7 cellular contexts compared by ENCODE assay signal in the genomic region with DNA sequence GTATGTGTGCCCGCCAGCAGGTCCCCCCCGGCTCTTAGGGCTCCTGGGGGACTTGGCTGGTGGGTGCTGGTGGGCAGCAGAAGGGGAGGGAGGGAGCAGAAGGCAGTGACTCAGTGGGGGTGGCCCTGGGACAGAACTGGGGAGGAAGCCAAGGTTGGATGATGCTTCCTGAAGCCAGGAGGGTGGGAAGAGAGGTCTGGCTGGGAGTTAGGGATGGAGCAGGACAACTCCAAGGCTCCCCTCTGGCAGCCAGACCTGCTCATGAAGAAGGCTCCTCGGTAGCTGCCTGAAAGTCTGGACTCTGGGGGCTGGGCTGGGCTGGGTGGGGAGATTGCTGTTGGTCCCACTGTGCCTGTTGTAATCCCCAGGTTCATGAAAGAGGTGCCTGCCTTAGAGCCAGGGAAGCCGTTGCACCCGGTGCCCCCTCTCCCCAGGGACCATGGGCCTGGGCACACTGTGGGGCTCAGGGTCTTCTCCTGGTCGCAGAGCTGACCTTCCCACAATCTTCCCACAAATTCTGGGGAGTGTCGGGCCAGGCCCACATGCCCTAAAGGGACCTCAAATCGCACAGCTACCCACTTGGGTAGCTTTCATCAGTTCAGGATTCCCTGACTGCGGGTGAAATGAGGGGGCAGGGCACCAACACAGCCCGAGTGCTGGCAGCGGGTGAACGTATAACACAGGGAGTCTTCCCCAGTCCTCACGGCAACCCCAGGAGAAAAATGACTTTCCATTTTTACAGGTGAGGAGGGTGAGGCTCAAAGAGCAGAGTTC. TPM values are rescaled to one million over a fixed set of nuclear protein-coding genes. Genes with fewer than 3 reads are reported as not detected.
DNase-seq lines count a peak whose midpoint lies in the region; ATAC-seq and TF ChIP-seq lines count a peak whose summit lies in the region.

No MANE protein-coding gene starts in this region.

- H3K36me3 ChIP-seq in prostate gland = no peaks in the 10 kb centered on the region

- H3K4me3 ChIP-seq in prostate gland = peak overlapping the region; percentile 44 to 48

- TF ChIP-seq POLR2A in prostate gland (IDR thresholded peaks at IDR 0.05) = no peak

- no peaks in the 10 kb centered on the region for H3K9me3 ChIP-seq in prostate gland

- DNase-seq in H4 (ENCODE audit: low spot score) (peak; percentile 72), RWPE1 (ENCODE audit: low spot score) (peak; percentile 63), fibroblast of gingiva (ENCODE audit: low read depth) (peak; percentile 68), prostate gland (ENCODE audit: low spot score) (no peak), CD1c-positive myeloid dendritic cell (ENCODE audit: extremely low spot score) (no peak)

- ATAC-seq in HG02981 (IDR thresholded peaks at IDR 0.05; ENCODE audit: unreplicated experiment) = no peak
- no peak for ATAC-seq in GM21528 (IDR thresholded peaks at IDR 0.05; ENCODE audit: low FRiP score, unreplicated experiment)

- intact Hi-C loops in prostate gland (cut with DNase I) = no loop called here

- TF ChIP-seq CTCF in RWPE1 (conservative IDR thresholded peaks at IDR 0.05; ENCODE audit: low read depth) = no peak
- TF ChIP-seq CTCF in prostate gland (IDR thresholded peaks at IDR 0.05) = no peak

- POLR2A ChIA-PET in RWPE1 (lab: Yijun Ruan, JAX; ENCODE audit: low non-redundant PET) = interaction anchor here (1.4 kb wide), 1 partner anchor 12 kb away, joined by 3 read pairs; no protein-coding TSS in a partner anchor

- 64% methylated on average over 13 of the region's 13 CpGs for WGBS in prostate gland

- H3K27me3 ChIP-seq in prostate gland (replicated peaks; ENCODE audit: insufficient read depth) = no peaks in the 10 kb centered on the region

- H3K27ac ChIP-seq in RWPE1 = peak overlapping the region; percentile 97
- peak overlapping the region; percentile 1 to 22 for H3K27ac ChIP-seq in prostate gland

- CTCF ChIA-PET in RWPE1 (lab: Yijun Ruan, JAX) = interaction anchor here (0.5 to 2.7 kb wide), 7 partner anchors 18 to 148 kb away, joined by 3 to 12 read pairs (median 3); no protein-coding TSS in a partner anchor

- H3K4me1 ChIP-seq in prostate gland (replicated peaks) = peaks cover 4% of the 10 kb centered on the region

RNA-seq across cellular contexts. Expression of gene PLEKHG4, which starts 1.1 kb away (rescaled TPM):
- 2.4 and 6.7 TPM in 2 replicates for total RNA-seq in H4 (2014; rRNA removed; shearing (Covaris generic))
- 10 to 100 TPM in 1 of 2 donors, 1 to 10 TPM in 1; 7.7 to 57.8 TPM for total RNA-seq in prostate gland

RNA-seq across cellular contexts. Expression of gene SLC9A5, which starts 29.4 kb away (rescaled TPM):
- 0.81 and 1.4 TPM in 2 replicates for total RNA-seq in H4 (2014; rRNA removed; shearing (Covaris generic))
- 1 to 10 TPM in 1 of 2 donors, under 1 TPM in 1; 0.27 to 2.6 TPM for total RNA-seq in prostate gland

RNA-seq across cellular contexts. Expression of gene FHOD1, which starts 30.9 kb away (rescaled TPM):
- total RNA-seq in H4 (2014; rRNA removed; shearing (Covaris generic)) = 18.4 and 21.2 TPM in 2 replicates
- total RNA-seq in prostate gland = 10 to 100 TPM; 11.2 to 46.1 TPM

RNA-seq across cellular contexts. Expression of gene KCTD19, which starts 48.4 kb away (rescaled TPM):
- not detected in 2 replicates for total RNA-seq in H4 (2014; rRNA removed; shearing (Covaris generic))
- 1 to 10 TPM in 1 of 2 donors, not detected in 1; 7.0 TPM for total RNA-seq in prostate gland

RNA-seq across cellular contexts. Expression of gene LRRC36, which starts 48.4 kb away (rescaled TPM):
- total RNA-seq in H4 (2014; rRNA removed; shearing (Covaris generic)) = 0.79 TPM in 1 of 2 replicates, not detected in the other
- 1 to 10 TPM in 1 of 2 donors, not detected in 1; 4.6 TPM for total RNA-seq in prostate gland

Comparison
In these comparisons a context has a peak if more than half of its experiments do, and no peak if none do; other contexts are left out.
1. DNase-seq: peak in H4 (single experiment), RWPE1 (single experiment) and fibroblast of gingiva (single experiment); none in prostate gland (single experiment) and CD1c-positive myeloid dendritic cell (single experiment).